Comparison of ENCODE assay signal across 8 cellular contexts in genomic region chr5:78984020-78984610, GRCh38. TPM values are rescaled to one million over a fixed set of nuclear protein-coding genes. Genes with fewer than 3 reads are reported as not detected.
DNase-seq lines count a peak whose midpoint lies in the region; ATAC-seq and TF ChIP-seq lines count a peak whose summit lies in the region.

No MANE protein-coding gene starts in this region.

- intact Hi-C loops in activated CD4-positive, alpha-beta T cell treated with anti-CD3 and anti-CD28 coated beads, Interleukin-2, amount 10 ng/mL, durations not matched to agents 24 days and 14 days (cut with micrococcal nuclease): loop anchor here (2.0 to 10.0 kb wide), 8 partner anchors 38 to 1209 kb away; partner anchors contain the start of genes AP3B1, HOMER1, MTX3 and SCAMP1

- no peak for ATAC-seq in lung (ENCODE audit: insufficient read depth, low FRiP score)

- no peaks in the 10 kb centered on the region for H3K27me3 Mint-ChIP-seq in activated CD4-positive, alpha-beta T cell treated with anti-CD3 and anti-CD28 coated beads, Interleukin-2, amount 10 ng/mL, durations not matched to agents 24 days and 14 days
- peaks cover 6% of the 10 kb centered on the region for H3K27me3 Mint-ChIP-seq in type B pancreatic cell

- H3K36me3 ChIP-seq in brain microvascular endothelial cell (replicated peaks): no peaks in the 10 kb centered on the region
- no peaks in the 10 kb centered on the region for H3K36me3 ChIP-seq in lung (ENCODE audit: control insufficient read depth in 2 of 2, insufficient read depth in 2 of 2, low read length in 2 of 2)

- H3K4me3 ChIP-seq in brain microvascular endothelial cell (ENCODE audit: low read depth, low read length) (peak overlapping the region; percentile 73), lung (peak overlapping the region; percentile 89)

- no peaks in the 10 kb centered on the region for H3K9me3 Mint-ChIP-seq in activated CD4-positive, alpha-beta T cell treated with anti-CD3 and anti-CD28 coated beads, Interleukin-2, amount 10 ng/mL, durations not matched to agents 24 days and 14 days
- H3K9me3 Mint-ChIP-seq in type B pancreatic cell: no peaks in the 10 kb centered on the region

- peaks cover 0 to 1% of the 10 kb centered on the region in 2 donors for H3K4me1 ChIP-seq in lung (ENCODE audit: control insufficient read depth in 2 of 2, insufficient read depth in 2 of 2, low read length in 2 of 2)

- no peaks in the 10 kb centered on the region for H3K9me3 ChIP-seq in lung (ENCODE audit: control insufficient read depth in 2 of 2, insufficient read depth in 1 of 2, low read length in 1 of 2)

- DNase-seq in activated CD4-positive, alpha-beta T cell treated with anti-CD3 and anti-CD28 coated beads, Interleukin-2, amount 10 ng/mL, durations not matched to agents 24 days and 14 days: peak; percentile 64
- DNase-seq in activated CD4-positive, alpha-beta T cell treated with anti-CD3 and anti-CD28 coated beads for 4 hours: no peak
- DNase-seq in M059J (ENCODE audit: low read depth) (peak; percentile 51), brain microvascular endothelial cell (peak; percentile 4), lung (ENCODE audit: low spot score) (no peak), type B pancreatic cell (ENCODE audit: extremely low spot score, unreplicated experiment) (no peak)
- DNase-seq in stimulated activated CD4-positive, alpha-beta T cell treated with anti-CD3 and anti-CD28 coated beads, Interleukin-4, amount 100 ng/mL, for 24 hours: no peak
- no peak for DNase-seq in stimulated activated naive CD4-positive, alpha-beta T cell (lab: John Stamatoyannopoulos, UW)

- TF ChIP-seq CTCF in brain microvascular endothelial cell (IDR thresholded peaks at IDR 0.05; ENCODE audit: low read depth, low read length, missing control alignments) (no peak), lung (IDR thresholded peaks at IDR 0.05; ENCODE audit: control extremely low read depth, extremely low read depth) (no peak), type B pancreatic cell (conservative IDR thresholded peaks at IDR 0.05) (peak; percentile 62)

- no peaks in the 10 kb centered on the region for H3K27me3 ChIP-seq in brain microvascular endothelial cell (replicated peaks)
- H3K27me3 ChIP-seq in lung (ENCODE audit: control insufficient read depth, insufficient read depth): no peaks in the 10 kb centered on the region

- 1% methylated on average over 19 of the region's 19 CpGs for WGBS in lung, 2 donors

- peaks cover 38% of the 10 kb centered on the region for H3K4me1 Mint-ChIP-seq in activated CD4-positive, alpha-beta T cell treated with anti-CD3 and anti-CD28 coated beads, Interleukin-2, amount 10 ng/mL, durations not matched to agents 24 days and 14 days
- peaks cover 27% of the 10 kb centered on the region for H3K4me1 Mint-ChIP-seq in type B pancreatic cell (ENCODE audit: unreplicated experiment)

- H3K27ac ChIP-seq in brain microvascular endothelial cell (peak overlapping the region; percentile 67), lung (ENCODE audit: low read depth in 1 of 2, low read length in 1 of 2) (peak overlapping the region; percentile 99 to 100)

- H3K36me3 Mint-ChIP-seq in activated CD4-positive, alpha-beta T cell treated with anti-CD3 and anti-CD28 coated beads, Interleukin-2, amount 10 ng/mL, durations not matched to agents 24 days and 14 days (ENCODE audit: low read depth): no peaks in the 10 kb centered on the region
- H3K36me3 Mint-ChIP-seq in type B pancreatic cell: no peaks in the 10 kb centered on the region

- in situ Hi-C loops in brain microvascular endothelial cell (cut with HindIII; ENCODE audit: low pct_ligation_motif_present, low sequenced_read_pairs): no loop called here

- peak overlapping the region; percentile 91 for H3K27ac Mint-ChIP-seq in activated CD4-positive, alpha-beta T cell treated with anti-CD3 and anti-CD28 coated beads, Interleukin-2, amount 10 ng/mL, durations not matched to agents 24 days and 14 days
- peak overlapping the region; percentile 89 for H3K27ac Mint-ChIP-seq in type B pancreatic cell

- H3K4me3 Mint-ChIP-seq in activated CD4-positive, alpha-beta T cell treated with anti-CD3 and anti-CD28 coated beads, Interleukin-2, amount 10 ng/mL, durations not matched to agents 24 days and 14 days: peak overlapping the region; percentile 88
- H3K4me3 Mint-ChIP-seq in type B pancreatic cell: peak overlapping the region; percentile 91

RNA-seq across cellular contexts. Expression of gene ARSB, which starts 1.0 kb away (rescaled TPM):
- 11.5 and 12.4 TPM in 2 replicates for total RNA-seq in activated CD4-positive, alpha-beta T cell treated with anti-CD3 and anti-CD28 coated beads, Interleukin-2, amount 10 ng/mL, durations not matched to agents 24 days and 14 days
- 15.2 and 19.4 TPM in 2 replicates for total RNA-seq in M059J (2014; rRNA removed; shearing (Covaris generic))
- total RNA-seq in lung: 10 to 100 TPM; 13.3 to 17.3 TPM
- polyA plus RNA-seq in lung: 1 to 10 TPM; 3.2 to 8.9 TPM
- 8.8 and 18.5 TPM in 2 replicates for total RNA-seq in type B pancreatic cell (ENCODE audit: low replicate concordance)

Comparison
In these comparisons a context has a peak if more than half of its experiments do, and no peak if none do; other contexts are left out.
1. DNase-seq: peak in activated CD4-positive, alpha-beta T cell treated with anti-CD3 and anti-CD28 coated beads, Interleukin-2, amount 10 ng/mL, durations not matched to agents 24 days and 14 days (single experiment), M059J (single experiment) and brain microvascular endothelial cell (single experiment); none in activated CD4-positive, alpha-beta T cell treated with anti-CD3 and anti-CD28 coated beads for 4 hours (0 of 2), lung (single experiment), type B pancreatic cell (single experiment), stimulated activated CD4-positive, alpha-beta T cell treated with anti-CD3 and anti-CD28 coated beads, Interleukin-4, amount 100 ng/mL, for 24 hours (single experiment) and stimulated activated naive CD4-positive, alpha-beta T cell (0 of 6).